ENCODE assay signal across 1 cellular context in the genomic region with DNA sequence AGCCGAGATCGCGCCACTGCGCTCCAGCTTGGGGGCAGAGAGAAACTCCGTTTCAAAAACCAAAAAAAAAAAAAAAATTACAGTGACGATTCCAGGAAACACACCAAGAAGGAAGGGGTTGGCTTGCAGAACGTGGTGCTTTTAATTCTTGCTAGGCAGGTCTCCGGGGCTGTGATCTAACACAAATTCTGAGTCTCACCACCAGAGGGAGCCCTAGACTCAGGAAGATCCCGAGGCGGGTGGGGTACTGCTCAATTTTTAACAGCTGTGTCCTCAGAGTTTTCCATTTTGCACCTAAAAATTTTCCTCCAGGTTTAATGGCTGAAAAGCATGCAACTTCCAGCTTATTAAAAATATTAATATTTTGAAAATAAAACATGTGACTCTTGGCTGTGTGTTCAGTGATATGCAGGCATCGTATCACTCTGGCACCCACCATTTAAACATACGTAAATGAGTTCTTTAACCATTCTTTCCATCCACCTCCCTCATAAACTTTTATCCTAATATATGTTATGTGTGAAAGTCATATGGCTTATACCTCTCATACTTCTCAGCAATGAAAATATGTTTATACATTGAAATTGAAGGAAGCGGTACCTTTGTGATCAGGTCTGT.
A peak's percentile ranks its signal among the peaks of the same experiment; 100 is the strongest.
TF ChIP-seq lines count a peak whose summit lies in the region.

No MANE protein-coding gene starts in this region.

TF ChIP-seq in GM12878, 131 proteins besides CTCF, POLR2A, EP300 and RAD21 (continued from another document):
- TF ChIP-seq CBX5 (IDR thresholded peaks at IDR 0.05; ENCODE audit: low read depth) (0 out of 2 replicates have a peak, but pooled peaks have one; percentile 37), POLR2AphosphoS2 (IDR thresholded peaks at IDR 0.05; ENCODE audit: low read depth, low read length) (no peak), FOS (IDR thresholded peaks at IDR 0.05; ENCODE audit: borderline replicate concordance, extremely low read depth, insufficient read length) (no peak), ZNF217 (IDR thresholded peaks at IDR 0.05) (no peak), SP1 (IDR thresholded peaks at IDR 0.05; ENCODE audit: low read depth, low read length) (no peak), POLR2AphosphoS5 (IDR thresholded peaks at IDR 0.05; ENCODE audit: low read length) (no peak), LARP7 (IDR thresholded peaks at IDR 0.05) (no peak), KLF5 (IDR thresholded peaks at IDR 0.05; ENCODE audit: partially characterized antibody) (no peak), JUND (IDR thresholded peaks at IDR 0.05; ENCODE audit: low read depth, low read length) (no peak), WRNIP1 (IDR thresholded peaks at IDR 0.05; ENCODE audit: borderline replicate concordance, low read depth, low read length) (no peak), PML (IDR thresholded peaks at IDR 0.05; ENCODE audit: low read length) (no peak), NFXL1 (IDR thresholded peaks at IDR 0.05; ENCODE audit: borderline replicate concordance) (no peak), FOXM1 (IDR thresholded peaks at IDR 0.05; ENCODE audit: low read depth, low read length) (peak; percentile 51; the same call in 1 of the 2 replicates), YY1 (IDR thresholded peaks at IDR 0.05; ENCODE audit: low read depth, low read length) (peak; percentile 64), CHD2 (IDR thresholded peaks at IDR 0.05; ENCODE audit: borderline replicate concordance, low read depth, low read length) (no peak), NRF1 (conservative IDR thresholded peaks at IDR 0.05; ENCODE audit: low read depth, low read length) (no peak), EGR1 (IDR thresholded peaks at IDR 0.05; ENCODE audit: borderline replicate concordance in 1 of 2, low read depth in 2 of 2, low read length in 2 of 2) (no peak), STAT1 (conservative IDR thresholded peaks at IDR 0.05) (no peak), NR2F1 (conservative IDR thresholded peaks at IDR 0.05) (no peak), NR2C2 (IDR thresholded peaks at IDR 0.05; ENCODE audit: borderline replicate concordance, control insufficient read depth, insufficient read length, low read depth) (no peak), SMC3 (IDR thresholded peaks at IDR 0.05; ENCODE audit: borderline replicate concordance, low read length) (peak; percentile 93), JUNB (IDR thresholded peaks at IDR 0.05) (no peak), ZNF24 (IDR thresholded peaks at IDR 0.05) (no peak)
- TF ChIP-seq, protein P1, sequence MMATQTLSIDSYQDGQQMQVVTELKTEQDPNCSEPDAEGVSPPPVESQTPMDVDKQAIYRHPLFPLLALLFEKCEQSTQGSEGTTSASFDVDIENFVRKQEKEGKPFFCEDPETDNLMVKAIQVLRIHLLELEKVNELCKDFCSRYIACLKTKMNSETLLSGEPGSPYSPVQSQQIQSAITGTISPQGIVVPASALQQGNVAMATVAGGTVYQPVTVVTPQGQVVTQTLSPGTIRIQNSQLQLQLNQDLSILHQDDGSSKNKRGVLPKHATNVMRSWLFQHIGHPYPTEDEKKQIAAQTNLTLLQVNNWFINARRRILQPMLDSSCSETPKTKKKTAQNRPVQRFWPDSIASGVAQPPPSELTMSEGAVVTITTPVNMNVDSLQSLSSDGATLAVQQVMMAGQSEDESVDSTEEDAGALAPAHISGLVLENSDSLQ (IDR thresholded peaks at IDR 0.05) = no peak
TF ChIP-seq in GM12878: peak in this region for 4.
